In the genomic region with DNA sequence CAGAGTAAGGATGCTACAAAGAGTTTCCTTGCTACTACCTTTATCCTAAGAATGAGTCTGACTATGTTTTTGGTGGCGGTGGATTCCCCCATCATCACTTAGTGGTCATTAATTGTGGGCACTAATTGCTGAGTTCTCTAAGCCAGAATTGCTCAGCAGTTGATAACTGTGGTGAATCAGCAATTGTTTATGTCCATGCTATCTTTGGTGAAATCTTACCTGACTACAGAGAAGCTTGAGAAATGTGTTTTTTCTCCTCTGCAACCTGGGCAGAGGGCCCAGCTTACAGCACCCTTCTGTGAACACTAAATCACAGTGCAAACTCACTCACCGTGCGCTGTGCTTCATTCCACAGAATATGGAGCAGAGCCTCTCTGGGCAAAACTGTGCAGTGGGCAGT, we compare ENCODE assay signal across 23 cellular contexts.
"Had no signal": no experiment of that assay in that cellular context is flagged by ENCODE, and none has a peak within 500 bp of the region (broad histone marks: within the 10 kb centered on the region; RNA-seq: fewer than 3 reads in every experiment).

No MANE protein-coding gene starts in this region.

- H3K27ac ChIP-seq: left ventricle myocardium inferior, neural progenitor cell, neutrophil, parathyroid adenoma, right atrium auricular region, right lobe of liver, tibial nerve, uterus had no signal

- H3K27me3 ChIP-seq: neural progenitor cell, neutrophil, right atrium auricular region, right lobe of liver, tibial nerve, uterus had no signal

- DNase-seq: left ventricle myocardium inferior; mesendoderm; naive B cell; natural killer cell; nephron progenitor cell; occipital lobe; right lobe of liver; stimulated activated CD4-positive, alpha-beta T cell treated with anti-CD3 and anti-CD28 coated beads, Interleukin-1b, Interleukin-23, amount 100 ng/mL, for 48 hours; stimulated activated CD4-positive, alpha-beta T cell treated with anti-CD3 and anti-CD28 coated beads, Interleukin-2, amount 100 ng/mL, for 48 hours; stimulated activated CD4-positive, alpha-beta T cell treated with anti-CD3 and anti-CD28 coated beads, Interleukin-4, amount 100 ng/mL, for 4 hours; stimulated activated CD8-positive, alpha-beta memory T cell treated with anti-CD3 and anti-CD28 coated beads, Interleukin-4, amount 100 ng/mL, for 48 hours; stimulated activated naive CD4-positive, alpha-beta T cell treated with Interleukin-2 at 50 U/mL for 16 hours; stimulated activated naive CD8-positive, alpha-beta T cell treated with anti-CD3 and anti-CD28 coated beads, Interleukin-15, amount 100 ng/mL, for 72 hours; substantia nigra; uterus had no signal

- H3K4me3 ChIP-seq: left ventricle myocardium inferior, lung, neural progenitor cell, right atrium auricular region, right lobe of liver, smooth muscle cell, tibial nerve, uterus had no signal

- H3K4me1 ChIP-seq: left ventricle myocardium inferior, neural progenitor cell, parathyroid adenoma, right atrium auricular region, right lobe of liver, tibial nerve, uterus had no signal

- ATAC-seq: natural killer cell; right lobe of liver; stimulated activated memory B cell treated with anti-CD40 and anti-IgM and Interleukin-4, amounts not matched to agents 10 μg/mL and 1 μg/mL and 100 μg/mL, for 72 hours; stimulated activated naive CD8-positive, alpha-beta T cell treated with anti-CD3 and anti-CD28 coated beads, Interleukin-15, amount 100 ng/mL, for 72 hours had no signal

- H3K9me3 ChIP-seq: neutrophil, right atrium auricular region, right lobe of liver, tibial nerve, uterus had no signal

- H3K36me3 ChIP-seq: left ventricle myocardium inferior, neural progenitor cell, neutrophil, right atrium auricular region, right lobe of liver, tibial nerve, uterus had no signal
